Comparison of ENCODE assay signal across 18 cellular contexts in the genomic region with DNA sequence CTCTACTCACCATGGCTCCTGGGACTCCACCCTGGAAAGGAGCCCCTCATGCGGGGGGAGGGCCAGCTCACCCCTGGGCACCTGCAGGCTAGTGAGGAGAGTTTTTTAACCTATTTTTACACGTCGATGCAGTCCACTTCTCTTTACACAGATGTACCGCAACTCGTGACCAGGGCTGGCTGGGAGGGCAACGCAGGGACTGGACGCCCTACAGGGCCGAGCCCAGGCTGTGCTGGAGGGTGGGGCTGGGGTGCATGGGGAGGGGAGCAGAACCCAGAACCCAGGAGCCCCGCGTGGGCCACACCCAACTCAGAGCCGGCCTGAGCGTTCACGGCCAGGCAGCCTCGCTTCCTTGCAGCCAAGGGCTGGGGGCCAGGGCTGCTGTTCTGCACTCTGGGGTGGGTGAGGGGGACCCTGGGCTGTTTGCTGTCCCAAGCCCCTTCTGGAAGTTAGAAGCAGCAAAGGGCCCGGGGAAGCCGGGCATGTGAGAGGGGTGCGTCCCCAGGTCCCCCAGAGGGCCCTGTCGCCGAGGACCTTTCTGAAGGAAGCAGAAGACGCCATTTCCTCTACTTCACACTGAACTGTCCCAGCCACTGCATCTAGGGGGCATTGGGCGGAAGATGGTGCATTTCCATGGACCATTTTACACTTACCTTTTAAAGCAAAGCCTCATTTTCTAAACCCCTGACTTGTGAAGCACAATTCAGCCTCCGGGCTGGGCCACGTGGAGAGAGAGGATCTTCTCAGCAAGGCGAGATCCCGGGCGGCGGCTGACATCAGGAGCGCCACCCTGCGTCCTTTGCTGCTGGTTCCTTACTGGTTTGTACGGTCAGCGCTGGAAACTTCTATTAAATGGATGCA.
"Had no signal": no experiment of that assay in that cellular context is flagged by ENCODE, and none has a peak within 500 bp of the region (broad histone marks: within the 10 kb centered on the region; RNA-seq: fewer than 3 reads in every experiment).

No MANE protein-coding gene starts in this region.

- H3K36me3 ChIP-seq: left ventricle myocardium inferior, suprapubic skin, upper lobe of left lung had no signal

- ATAC-seq: body of pancreas; esophagus mucosa; mucosa of descending colon; stimulated activated naive B cell treated with anti-CD40 and anti-IgM and Interleukin-4, amounts not matched to agents 10 μg/mL and 1 μg/mL and 100 μg/mL, for 72 hours had no signal

- H3K27me3 ChIP-seq: body of pancreas, upper lobe of left lung had no signal

- H3K9me3 ChIP-seq: body of pancreas, left ventricle myocardium inferior, mucosa of descending colon, suprapubic skin, upper lobe of left lung had no signal

- H3K4me3 ChIP-seq: body of pancreas, coronary artery, left ventricle myocardium inferior, mucosa of descending colon, suprapubic skin, upper lobe of left lung had no signal

- H3K4me1 ChIP-seq: body of pancreas had no signal

- DNase-seq: activated B cell treated with CpG ODN at 0.5 μM for 24 hours; activated CD4-positive, alpha-beta T cell treated with anti-CD3 and anti-CD28 coated beads for 48 hours; activated CD8-positive, alpha-beta memory T cell treated with anti-CD3 and anti-CD28 coated beads for 24 hours; activated naive CD8-positive, alpha-beta T cell treated with anti-CD3 and anti-CD28 coated beads for 36 hours; amygdala; body of pancreas; hippocampal formation; kidney; left ventricle myocardium inferior; mucosa of descending colon; naive thymus-derived CD4-positive, alpha-beta T cell; retina; stimulated activated CD4-positive, alpha-beta T cell treated with anti-CD3 and anti-CD28 coated beads, Interleukin-4, amount 100 ng/mL, for 1 hour; stimulated activated naive B cell treated with anti-CD40 and anti-IgM and Interleukin-4, amounts not matched to agents 10 μg/mL and 1 μg/mL and 100 μg/mL, for 72 hours had no signal

- H3K27ac ChIP-seq: body of pancreas, coronary artery, left ventricle myocardium inferior, suprapubic skin, upper lobe of left lung had no signal
